ENCODE assay signal across 1 cellular context in the genomic region with DNA sequence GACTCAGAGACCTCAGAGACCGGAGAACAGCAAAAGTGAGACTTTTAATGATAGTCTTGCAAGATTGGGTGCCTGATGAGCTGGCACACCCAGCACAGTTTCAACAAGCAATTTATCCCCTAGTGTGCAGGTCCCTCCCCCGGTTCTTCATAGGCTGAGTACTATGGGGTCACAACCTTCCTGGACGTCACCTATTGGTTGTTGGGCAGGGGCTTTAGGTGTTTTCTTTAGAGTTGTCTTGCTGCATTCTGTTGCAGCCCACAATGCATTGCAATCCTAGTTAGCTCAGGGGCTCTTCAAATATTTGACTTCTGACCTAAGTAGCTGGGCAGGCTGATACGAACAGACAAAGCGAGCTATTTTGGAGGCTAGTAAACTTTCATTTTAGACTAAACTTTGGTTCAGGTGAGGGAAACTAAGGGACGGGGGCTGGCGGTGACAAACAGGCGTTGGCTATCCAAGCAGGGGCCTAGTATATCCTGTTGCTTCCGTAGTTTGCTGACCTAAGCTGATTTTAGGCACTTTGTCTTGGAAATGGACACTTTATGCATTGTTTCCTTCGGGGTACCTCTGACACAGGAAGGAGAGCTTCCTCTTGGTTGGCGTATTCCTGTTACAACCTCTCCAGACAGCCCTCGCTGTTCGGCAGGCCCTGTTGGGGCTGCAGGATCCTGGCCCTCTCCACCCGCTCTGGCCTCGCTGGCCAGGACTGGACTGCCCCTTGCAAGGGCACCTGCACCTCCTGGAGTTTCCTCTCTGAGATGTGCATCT.
TF ChIP-seq lines count a peak whose summit lies in the region.

No MANE protein-coding gene starts in this region.

TF ChIP-seq in HepG2, 621 proteins besides CTCF, POLR2A, EP300 and RAD21 (continued from another document and continues in another):
- no peak for TF ChIP-seq ZNF598 (CRISPR knock-in tag; IDR thresholded peaks at IDR 0.05; ENCODE audit: borderline replicate concordance)
- TF ChIP-seq ZNF879 (CRISPR knock-in tag; IDR thresholded peaks at IDR 0.05), result no peak
- no peak for TF ChIP-seq ZSCAN12 (CRISPR knock-in tag; IDR thresholded peaks at IDR 0.05)
- 0 out of 2 replicates have a peak, but pooled peaks have one; percentile 14 for TF ChIP-seq KDM4B (CRISPR knock-in tag; IDR thresholded peaks at IDR 0.05)
- TF ChIP-seq NCOA1 (CRISPR knock-in tag; IDR thresholded peaks at IDR 0.05), result no peak
- no peak for TF ChIP-seq RFXAP (CRISPR knock-in tag; IDR thresholded peaks at IDR 0.05; ENCODE audit: borderline replicate concordance)
- TF ChIP-seq CBX1 (IDR thresholded peaks at IDR 0.05; ENCODE audit: low read depth), result peak; percentile 63
- no peak for TF ChIP-seq ZNF101 (CRISPR knock-in tag; IDR thresholded peaks at IDR 0.05; ENCODE audit: borderline replicate concordance, low read depth)
- TF ChIP-seq, protein P1, sequence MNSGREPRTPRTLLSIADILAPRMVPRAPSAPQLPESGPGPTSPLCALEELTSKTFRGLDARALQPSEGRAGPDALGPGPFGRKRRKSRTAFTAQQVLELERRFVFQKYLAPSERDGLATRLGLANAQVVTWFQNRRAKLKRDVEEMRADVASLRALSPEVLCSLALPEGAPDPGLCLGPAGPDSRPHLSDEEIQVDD (CRISPR knock-in tag; IDR thresholded peaks at IDR 0.05; ENCODE audit: borderline replicate concordance), result no peak
- TF ChIP-seq MYC (CRISPR knock-in tag; IDR thresholded peaks at IDR 0.05; ENCODE audit: borderline replicate concordance), result no peak; the same call in 1 of the 2 replicates
- no peak for TF ChIP-seq ZNF333 (CRISPR knock-in tag; IDR thresholded peaks at IDR 0.05; ENCODE audit: borderline replicate concordance)
- TF ChIP-seq MTF1 (CRISPR knock-in tag; IDR thresholded peaks at IDR 0.05), result no peak
- no peak for TF ChIP-seq ZC3H4 (CRISPR knock-in tag; IDR thresholded peaks at IDR 0.05; ENCODE audit: borderline replicate concordance)
- no peak for TF ChIP-seq REL (CRISPR knock-in tag; conservative IDR thresholded peaks at IDR 0.05)
- no peak for TF ChIP-seq ZNF484 (CRISPR knock-in tag; IDR thresholded peaks at IDR 0.05; ENCODE audit: borderline replicate concordance, low read depth)
- TF ChIP-seq BORCS8-MEF2B (CRISPR knock-in tag; IDR thresholded peaks at IDR 0.05), result 0 out of 2 replicates have a peak, but pooled peaks have one; percentile 75
- TF ChIP-seq ATF1 (CRISPR knock-in tag; IDR thresholded peaks at IDR 0.05), result peak; percentile 53; the same call in 1 of the 2 replicates
- TF ChIP-seq, protein P2, sequence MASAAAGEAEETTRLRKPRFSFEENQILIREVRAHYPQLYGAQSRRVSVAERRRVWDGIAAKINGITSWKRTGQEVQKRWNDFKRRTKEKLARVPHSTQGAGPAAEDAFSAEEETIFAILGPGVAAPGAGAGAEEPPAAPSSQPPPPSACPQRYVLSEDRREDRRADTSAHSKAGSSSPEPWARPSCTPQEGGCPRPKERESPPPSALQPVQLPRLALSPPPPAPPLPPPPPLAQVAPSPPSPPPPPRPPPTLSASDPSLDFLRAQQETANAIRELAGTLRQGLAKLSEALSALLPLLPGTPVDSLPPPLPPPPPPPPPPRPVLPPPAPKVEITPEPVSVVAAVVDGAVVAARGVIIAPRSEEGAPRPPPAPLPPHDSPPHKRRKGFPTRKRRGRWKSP (CRISPR knock-in tag; IDR thresholded peaks at IDR 0.05), result no peak
- TF ChIP-seq CCDC6 (CRISPR knock-in tag; IDR thresholded peaks at IDR 0.05), result no peak
- TF ChIP-seq, protein P3, sequence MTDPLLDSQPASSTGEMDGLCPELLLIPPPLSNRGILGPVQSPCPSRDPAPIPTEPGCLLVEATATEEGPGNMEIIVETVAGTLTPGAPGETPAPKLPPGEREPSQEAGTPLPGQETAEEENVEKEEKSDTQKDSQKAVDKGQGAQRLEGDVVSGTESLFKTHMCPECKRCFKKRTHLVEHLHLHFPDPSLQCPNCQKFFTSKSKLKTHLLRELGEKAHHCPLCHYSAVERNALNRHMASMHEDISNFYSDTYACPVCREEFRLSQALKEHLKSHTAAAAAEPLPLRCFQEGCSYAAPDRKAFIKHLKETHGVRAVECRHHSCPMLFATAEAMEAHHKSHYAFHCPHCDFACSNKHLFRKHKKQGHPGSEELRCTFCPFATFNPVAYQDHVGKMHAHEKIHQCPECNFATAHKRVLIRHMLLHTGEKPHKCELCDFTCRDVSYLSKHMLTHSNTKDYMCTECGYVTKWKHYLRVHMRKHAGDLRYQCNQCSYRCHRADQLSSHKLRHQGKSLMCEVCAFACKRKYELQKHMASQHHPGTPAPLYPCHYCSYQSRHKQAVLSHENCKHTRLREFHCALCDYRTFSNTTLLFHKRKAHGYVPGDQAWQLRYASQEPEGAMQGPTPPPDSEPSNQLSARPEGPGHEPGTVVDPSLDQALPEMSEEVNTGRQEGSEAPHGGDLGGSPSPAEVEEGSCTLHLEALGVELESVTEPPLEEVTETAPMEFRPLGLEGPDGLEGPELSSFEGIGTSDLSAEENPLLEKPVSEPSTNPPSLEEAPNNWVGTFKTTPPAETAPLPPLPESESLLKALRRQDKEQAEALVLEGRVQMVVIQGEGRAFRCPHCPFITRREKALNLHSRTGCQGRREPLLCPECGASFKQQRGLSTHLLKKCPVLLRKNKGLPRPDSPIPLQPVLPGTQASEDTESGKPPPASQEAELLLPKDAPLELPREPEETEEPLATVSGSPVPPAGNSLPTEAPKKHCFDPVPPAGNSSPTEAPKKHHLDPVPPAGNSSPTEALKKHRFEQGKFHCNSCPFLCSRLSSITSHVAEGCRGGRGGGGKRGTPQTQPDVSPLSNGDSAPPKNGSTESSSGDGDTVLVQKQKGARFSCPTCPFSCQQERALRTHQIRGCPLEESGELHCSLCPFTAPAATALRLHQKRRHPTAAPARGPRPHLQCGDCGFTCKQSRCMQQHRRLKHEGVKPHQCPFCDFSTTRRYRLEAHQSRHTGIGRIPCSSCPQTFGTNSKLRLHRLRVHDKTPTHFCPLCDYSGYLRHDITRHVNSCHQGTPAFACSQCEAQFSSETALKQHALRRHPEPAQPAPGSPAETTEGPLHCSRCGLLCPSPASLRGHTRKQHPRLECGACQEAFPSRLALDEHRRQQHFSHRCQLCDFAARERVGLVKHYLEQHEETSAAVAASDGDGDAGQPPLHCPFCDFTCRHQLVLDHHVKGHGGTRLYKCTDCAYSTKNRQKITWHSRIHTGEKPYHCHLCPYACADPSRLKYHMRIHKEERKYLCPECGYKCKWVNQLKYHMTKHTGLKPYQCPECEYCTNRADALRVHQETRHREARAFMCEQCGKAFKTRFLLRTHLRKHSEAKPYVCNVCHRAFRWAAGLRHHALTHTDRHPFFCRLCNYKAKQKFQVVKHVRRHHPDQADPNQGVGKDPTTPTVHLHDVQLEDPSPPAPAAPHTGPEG (CRISPR knock-in tag; IDR thresholded peaks at IDR 0.05), result no peak
- no peak for TF ChIP-seq ZNF777 (CRISPR knock-in tag; IDR thresholded peaks at IDR 0.05)
- TF ChIP-seq, protein P4, sequence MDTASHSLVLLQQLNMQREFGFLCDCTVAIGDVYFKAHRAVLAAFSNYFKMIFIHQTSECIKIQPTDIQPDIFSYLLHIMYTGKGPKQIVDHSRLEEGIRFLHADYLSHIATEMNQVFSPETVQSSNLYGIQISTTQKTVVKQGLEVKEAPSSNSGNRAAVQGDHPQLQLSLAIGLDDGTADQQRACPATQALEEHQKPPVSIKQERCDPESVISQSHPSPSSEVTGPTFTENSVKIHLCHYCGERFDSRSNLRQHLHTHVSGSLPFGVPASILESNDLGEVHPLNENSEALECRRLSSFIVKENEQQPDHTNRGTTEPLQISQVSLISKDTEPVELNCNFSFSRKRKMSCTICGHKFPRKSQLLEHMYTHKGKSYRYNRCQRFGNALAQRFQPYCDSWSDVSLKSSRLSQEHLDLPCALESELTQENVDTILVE (CRISPR knock-in tag; IDR thresholded peaks at IDR 0.05), result no peak; the same call in 1 of the 2 replicates
- no peak for TF ChIP-seq WIZ (CRISPR knock-in tag; IDR thresholded peaks at IDR 0.05)
- no peak for TF ChIP-seq ZNF660 (CRISPR knock-in tag; IDR thresholded peaks at IDR 0.05; ENCODE audit: borderline replicate concordance, low read depth)
- TF ChIP-seq, protein P5, sequence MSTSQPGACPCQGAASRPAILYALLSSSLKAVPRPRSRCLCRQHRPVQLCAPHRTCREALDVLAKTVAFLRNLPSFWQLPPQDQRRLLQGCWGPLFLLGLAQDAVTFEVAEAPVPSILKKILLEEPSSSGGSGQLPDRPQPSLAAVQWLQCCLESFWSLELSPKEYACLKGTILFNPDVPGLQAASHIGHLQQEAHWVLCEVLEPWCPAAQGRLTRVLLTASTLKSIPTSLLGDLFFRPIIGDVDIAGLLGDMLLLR (CRISPR knock-in tag; IDR thresholded peaks at IDR 0.05), result no peak
- TF ChIP-seq ZNF83 (CRISPR knock-in tag; IDR thresholded peaks at IDR 0.05; ENCODE audit: borderline replicate concordance), result no peak
- TF ChIP-seq, protein P6, sequence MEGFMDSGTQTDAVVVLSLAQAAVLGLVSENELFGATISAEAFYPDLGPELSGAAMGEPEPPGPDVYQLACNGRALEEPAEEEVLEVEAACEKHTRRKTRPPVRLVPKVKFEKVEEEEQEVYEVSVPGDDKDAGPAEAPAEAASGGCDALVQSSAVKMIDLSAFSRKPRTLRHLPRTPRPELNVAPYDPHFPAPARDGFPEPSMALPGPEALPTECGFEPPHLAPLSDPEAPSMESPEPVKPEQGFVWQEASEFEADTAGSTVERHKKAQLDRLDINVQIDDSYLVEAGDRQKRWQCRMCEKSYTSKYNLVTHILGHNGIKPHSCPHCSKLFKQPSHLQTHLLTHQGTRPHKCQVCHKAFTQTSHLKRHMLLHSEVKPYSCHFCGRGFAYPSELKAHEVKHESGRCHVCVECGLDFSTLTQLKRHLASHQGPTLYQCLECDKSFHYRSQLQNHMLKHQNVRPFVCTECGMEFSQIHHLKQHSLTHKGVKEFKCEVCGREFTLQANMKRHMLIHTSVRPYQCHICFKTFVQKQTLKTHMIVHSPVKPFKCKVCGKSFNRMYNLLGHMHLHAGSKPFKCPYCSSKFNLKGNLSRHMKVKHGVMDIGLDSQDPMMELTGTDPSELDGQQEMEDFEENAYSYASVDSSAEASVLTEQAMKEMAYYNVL (CRISPR knock-in tag; IDR thresholded peaks at IDR 0.05; ENCODE audit: borderline replicate concordance), result peak; percentile 24; the same call in 1 of the 2 replicates
- peak; percentile 95 for TF ChIP-seq SAP130 (CRISPR knock-in tag; IDR thresholded peaks at IDR 0.05; ENCODE audit: low read depth)
- no peak for TF ChIP-seq ZNF17 (CRISPR knock-in tag; IDR thresholded peaks at IDR 0.05)
- TF ChIP-seq, protein P7, sequence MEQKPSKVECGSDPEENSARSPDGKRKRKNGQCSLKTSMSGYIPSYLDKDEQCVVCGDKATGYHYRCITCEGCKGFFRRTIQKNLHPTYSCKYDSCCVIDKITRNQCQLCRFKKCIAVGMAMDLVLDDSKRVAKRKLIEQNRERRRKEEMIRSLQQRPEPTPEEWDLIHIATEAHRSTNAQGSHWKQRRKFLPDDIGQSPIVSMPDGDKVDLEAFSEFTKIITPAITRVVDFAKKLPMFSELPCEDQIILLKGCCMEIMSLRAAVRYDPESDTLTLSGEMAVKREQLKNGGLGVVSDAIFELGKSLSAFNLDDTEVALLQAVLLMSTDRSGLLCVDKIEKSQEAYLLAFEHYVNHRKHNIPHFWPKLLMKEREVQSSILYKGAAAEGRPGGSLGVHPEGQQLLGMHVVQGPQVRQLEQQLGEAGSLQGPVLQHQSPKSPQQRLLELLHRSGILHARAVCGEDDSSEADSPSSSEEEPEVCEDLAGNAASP (CRISPR knock-in tag; IDR thresholded peaks at IDR 0.05; ENCODE audit: borderline replicate concordance), result 0 out of 2 replicates have a peak, but pooled peaks have one; percentile 6
- TF ChIP-seq ZNF782 (CRISPR knock-in tag; IDR thresholded peaks at IDR 0.05; ENCODE audit: borderline replicate concordance), result no peak
- TF ChIP-seq, protein P8, sequence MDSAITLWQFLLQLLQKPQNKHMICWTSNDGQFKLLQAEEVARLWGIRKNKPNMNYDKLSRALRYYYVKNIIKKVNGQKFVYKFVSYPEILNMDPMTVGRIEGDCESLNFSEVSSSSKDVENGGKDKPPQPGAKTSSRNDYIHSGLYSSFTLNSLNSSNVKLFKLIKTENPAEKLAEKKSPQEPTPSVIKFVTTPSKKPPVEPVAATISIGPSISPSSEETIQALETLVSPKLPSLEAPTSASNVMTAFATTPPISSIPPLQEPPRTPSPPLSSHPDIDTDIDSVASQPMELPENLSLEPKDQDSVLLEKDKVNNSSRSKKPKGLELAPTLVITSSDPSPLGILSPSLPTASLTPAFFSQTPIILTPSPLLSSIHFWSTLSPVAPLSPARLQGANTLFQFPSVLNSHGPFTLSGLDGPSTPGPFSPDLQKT (CRISPR knock-in tag; IDR thresholded peaks at IDR 0.05; ENCODE audit: borderline replicate concordance), result no peak
- TF ChIP-seq IRX3 (CRISPR knock-in tag; IDR thresholded peaks at IDR 0.05; ENCODE audit: borderline replicate concordance, low read depth), result no peak
- no peak for TF ChIP-seq ZNF775 (CRISPR knock-in tag; IDR thresholded peaks at IDR 0.05; ENCODE audit: borderline replicate concordance)
- no peak for TF ChIP-seq HNRNPLL (IDR thresholded peaks at IDR 0.05; ENCODE audit: low read depth, low read length, poor library complexity, severe bottlenecking)
- peak; percentile 53; the same call in 1 of the 2 replicates for TF ChIP-seq PPARG (CRISPR knock-in tag; conservative IDR thresholded peaks at IDR 0.05)
- TF ChIP-seq, protein P9, sequence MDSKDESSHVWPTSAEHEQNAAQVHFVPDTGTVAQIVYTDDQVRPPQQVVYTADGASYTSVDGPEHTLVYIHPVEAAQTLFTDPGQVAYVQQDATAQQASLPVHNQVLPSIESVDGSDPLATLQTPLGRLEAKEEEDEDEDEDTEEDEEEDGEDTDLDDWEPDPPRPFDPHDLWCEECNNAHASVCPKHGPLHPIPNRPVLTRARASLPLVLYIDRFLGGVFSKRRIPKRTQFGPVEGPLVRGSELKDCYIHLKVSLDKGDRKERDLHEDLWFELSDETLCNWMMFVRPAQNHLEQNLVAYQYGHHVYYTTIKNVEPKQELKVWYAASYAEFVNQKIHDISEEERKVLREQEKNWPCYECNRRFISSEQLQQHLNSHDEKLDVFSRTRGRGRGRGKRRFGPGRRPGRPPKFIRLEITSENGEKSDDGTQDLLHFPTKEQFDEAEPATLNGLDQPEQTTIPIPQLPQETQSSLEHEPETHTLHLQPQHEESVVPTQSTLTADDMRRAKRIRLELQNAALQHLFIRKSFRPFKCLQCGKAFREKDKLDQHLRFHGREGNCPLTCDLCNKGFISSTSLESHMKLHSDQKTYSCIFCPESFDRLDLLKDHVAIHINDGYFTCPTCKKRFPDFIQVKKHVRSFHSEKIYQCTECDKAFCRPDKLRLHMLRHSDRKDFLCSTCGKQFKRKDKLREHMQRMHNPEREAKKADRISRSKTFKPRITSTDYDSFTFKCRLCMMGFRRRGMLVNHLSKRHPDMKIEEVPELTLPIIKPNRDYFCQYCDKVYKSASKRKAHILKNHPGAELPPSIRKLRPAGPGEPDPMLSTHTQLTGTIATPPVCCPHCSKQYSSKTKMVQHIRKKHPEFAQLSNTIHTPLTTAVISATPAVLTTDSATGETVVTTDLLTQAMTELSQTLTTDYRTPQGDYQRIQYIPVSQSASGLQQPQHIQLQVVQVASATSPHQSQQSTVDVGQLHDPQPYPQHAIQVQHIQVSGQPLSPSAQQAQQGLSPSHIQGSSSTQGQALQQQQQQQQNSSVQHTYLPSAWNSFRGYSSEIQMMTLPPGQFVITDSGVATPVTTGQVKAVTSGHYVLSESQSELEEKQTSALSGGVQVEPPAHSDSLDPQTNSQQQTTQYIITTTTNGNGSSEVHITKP (CRISPR knock-in tag; IDR thresholded peaks at IDR 0.05; ENCODE audit: low read depth), result 0 out of 2 replicates have a peak, but pooled peaks have one; percentile 32
- TF ChIP-seq ZMYM2 (CRISPR knock-in tag; IDR thresholded peaks at IDR 0.05), result no peak
